17 cellular contexts compared by ENCODE assay signal in the genomic region with DNA sequence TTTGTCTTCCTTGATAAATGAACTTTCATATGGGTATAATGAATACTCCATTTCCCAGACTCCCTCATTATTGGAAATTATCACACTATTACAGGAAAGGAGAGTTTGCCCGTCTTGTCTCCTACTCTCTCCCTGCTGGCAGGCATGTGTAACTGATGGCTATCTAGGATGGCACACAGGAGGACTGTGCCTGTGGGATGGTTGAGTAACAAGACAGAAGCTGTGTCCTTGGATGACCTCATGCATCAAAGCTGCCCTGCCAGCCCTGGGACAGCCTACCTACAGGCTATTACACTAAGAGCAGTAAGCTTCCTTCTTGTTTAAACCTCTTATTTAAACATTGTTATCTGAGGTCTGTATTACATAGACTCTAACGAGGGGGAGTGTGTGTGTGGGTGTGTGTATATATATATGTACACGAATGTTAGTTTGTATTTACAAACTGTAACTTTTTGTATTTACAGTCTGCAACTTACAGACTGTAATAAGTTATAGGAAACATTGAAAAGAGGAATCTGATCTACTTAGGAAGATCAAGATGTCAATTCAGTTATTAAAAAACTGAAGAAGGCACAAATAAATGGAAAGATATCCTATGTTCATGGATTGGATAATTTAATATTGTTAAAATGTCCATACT.
DNase-seq lines count a peak whose midpoint lies in the region; ATAC-seq and TF ChIP-seq lines count a peak whose summit lies in the region.
"Had no signal": no experiment of that assay in that cellular context is flagged by ENCODE, and none has a peak within 500 bp of the region (broad histone marks: within the 10 kb centered on the region; RNA-seq: fewer than 3 reads in every experiment).

No MANE protein-coding gene starts in this region.

- no peaks in the 10 kb centered on the region for H3K4me1 Mint-ChIP-seq in glutamatergic neuron (ENCODE audit: low read depth, unreplicated experiment)
- peaks cover 3% of the 10 kb centered on the region for H3K4me1 Mint-ChIP-seq in type B pancreatic cell (ENCODE audit: unreplicated experiment)
- no peaks in the 10 kb centered on the region for H3K4me1 Mint-ChIP-seq in activated T-cell treated with anti-CD3 and anti-CD28 coated beads, Interleukin-2, amount 50 U/mL, for 4 hours (ENCODE audit: low read depth)
- H3K4me1 Mint-ChIP-seq: activated B cell treated with CpG ODN at 0.5 μM for 24 hours; naive thymus-derived CD8-positive, alpha-beta T cell had no signal

- H3K27ac Mint-ChIP-seq in glutamatergic neuron (ENCODE audit: unreplicated experiment) (no peak overlapping the region), type B pancreatic cell (peak overlapping the region; percentile 12)
- H3K27ac Mint-ChIP-seq: activated B cell treated with CpG ODN at 0.5 μM for 24 hours; dendritic cell treated with granulocyte-macrophage colony-stimulating factor and Interleukin-4, amounts not matched to agents 40 ng/mL and 50 ng/mL, for 4 days; naive thymus-derived CD8-positive, alpha-beta T cell had no signal

- DNase-seq in NCI-H82 (lab: John Stamatoyannopoulos, UW) (peak; percentile 35), NCI-H82 treated with DMSO at 0.1 percent for 48 hours (lab: John Stamatoyannopoulos, UW; ENCODE audit: unreplicated experiment) (no peak), RWPE1 (ENCODE audit: low spot score) (peak; percentile 5), glutamatergic neuron (no peak), type B pancreatic cell (ENCODE audit: extremely low spot score, unreplicated experiment) (no peak), DMS79 (lab: John Stamatoyannopoulos, UW) (no peak)
- no peak for DNase-seq in activated T-cell treated with anti-CD3 and anti-CD28 coated beads, Interleukin-2, amount 50 U/mL, for 4 hours
- DNase-seq: activated B cell treated with CpG ODN at 0.5 μM for 24 hours; activated effector memory CD4-positive, alpha-beta T cell treated with anti-CD3 and anti-CD28 coated beads, Interleukin-2, amount 50 U/mL, for 16 hours; Calu3; lower lobe of right lung; naive thymus-derived CD8-positive, alpha-beta T cell; NCI-H1092 treated with DMSO at 0.1 percent for 48 hours; substantia nigra had no signal

- H3K4me3 Mint-ChIP-seq in glutamatergic neuron (ENCODE audit: unreplicated experiment) (no peak overlapping the region), type B pancreatic cell (no peak overlapping the region)
- H3K4me3 Mint-ChIP-seq in activated T-cell treated with anti-CD3 and anti-CD28 coated beads, Interleukin-2, amount 50 U/mL, for 4 hours: no peak overlapping the region
- H3K4me3 Mint-ChIP-seq: activated B cell treated with CpG ODN at 0.5 μM for 24 hours; dendritic cell treated with granulocyte-macrophage colony-stimulating factor and Interleukin-4, amounts not matched to agents 40 ng/mL and 50 ng/mL, for 4 days; naive thymus-derived CD8-positive, alpha-beta T cell had no signal

- H3K27me3 Mint-ChIP-seq in glutamatergic neuron (ENCODE audit: unreplicated experiment) (no peaks in the 10 kb centered on the region), type B pancreatic cell (no peaks in the 10 kb centered on the region)
- no peaks in the 10 kb centered on the region for H3K27me3 Mint-ChIP-seq in activated T-cell treated with anti-CD3 and anti-CD28 coated beads, Interleukin-2, amount 50 U/mL, for 4 hours (ENCODE audit: low read depth)
- H3K27me3 Mint-ChIP-seq: activated B cell treated with CpG ODN at 0.5 μM for 24 hours had no signal

- H3K27ac ChIP-seq in RWPE1: no peak overlapping the region
- H3K27ac ChIP-seq: lower lobe of right lung had no signal

- TF ChIP-seq CTCF in RWPE1 (conservative IDR thresholded peaks at IDR 0.05; ENCODE audit: low read depth) (0 out of 2 replicates have a peak, but pooled peaks have one; percentile 9), glutamatergic neuron (IDR thresholded peaks at IDR 0.05; ENCODE audit: partially characterized antibody, unreplicated experiment) (peak; percentile 21), type B pancreatic cell (conservative IDR thresholded peaks at IDR 0.05) (peak; percentile 41)

- peaks cover 2% of the 10 kb centered on the region for H3K9me3 Mint-ChIP-seq in glutamatergic neuron (ENCODE audit: unreplicated experiment)
- no peaks in the 10 kb centered on the region for H3K9me3 Mint-ChIP-seq in type B pancreatic cell
- H3K9me3 Mint-ChIP-seq in activated T-cell treated with anti-CD3 and anti-CD28 coated beads, Interleukin-2, amount 50 U/mL, for 4 hours: no peaks in the 10 kb centered on the region
- H3K9me3 Mint-ChIP-seq: activated B cell treated with CpG ODN at 0.5 μM for 24 hours had no signal

- ATAC-seq in GM18498 (IDR thresholded peaks at IDR 0.05; ENCODE audit: unreplicated experiment): no peak
- ATAC-seq in activated T-cell treated with anti-CD3 and anti-CD28 coated beads, Interleukin-2, amount 50 U/mL, for 4 hours: no peak
- ATAC-seq: esophagus mucosa; lower lobe of right lung; naive thymus-derived CD8-positive, alpha-beta T cell had no signal

- POLR2A ChIA-PET in RWPE1 (lab: Yijun Ruan, JAX; ENCODE audit: low non-redundant PET): no interaction called here

- CTCF ChIA-PET in RWPE1 (lab: Yijun Ruan, JAX): no interaction called here

- H3K36me3 Mint-ChIP-seq in glutamatergic neuron (ENCODE audit: unreplicated experiment): no peaks in the 10 kb centered on the region
- no peaks in the 10 kb centered on the region for H3K36me3 Mint-ChIP-seq in type B pancreatic cell
- H3K36me3 Mint-ChIP-seq in activated T-cell treated with anti-CD3 and anti-CD28 coated beads, Interleukin-2, amount 50 U/mL, for 4 hours (ENCODE audit: insufficient read depth): no peaks in the 10 kb centered on the region
- H3K36me3 Mint-ChIP-seq: naive thymus-derived CD8-positive, alpha-beta T cell had no signal

Comparison
In these comparisons a context has a peak if more than half of its experiments do, and no peak if none do; other contexts are left out.
1. DNase-seq: peak in NCI-H82 (single experiment) and RWPE1 (single experiment); none in NCI-H82 treated with DMSO at 0.1 percent for 48 hours (single experiment), glutamatergic neuron (single experiment), type B pancreatic cell (single experiment), DMS79 (single experiment) and activated T-cell treated with anti-CD3 and anti-CD28 coated beads, Interleukin-2, amount 50 U/mL, for 4 hours (single experiment).
2. Peak in every context shown above with its lines, with median percentiles within 50 percentile points of each other: CTCF ChIP-seq.